Comparison of ENCODE assay signal across 25 cellular contexts in the genomic region with DNA sequence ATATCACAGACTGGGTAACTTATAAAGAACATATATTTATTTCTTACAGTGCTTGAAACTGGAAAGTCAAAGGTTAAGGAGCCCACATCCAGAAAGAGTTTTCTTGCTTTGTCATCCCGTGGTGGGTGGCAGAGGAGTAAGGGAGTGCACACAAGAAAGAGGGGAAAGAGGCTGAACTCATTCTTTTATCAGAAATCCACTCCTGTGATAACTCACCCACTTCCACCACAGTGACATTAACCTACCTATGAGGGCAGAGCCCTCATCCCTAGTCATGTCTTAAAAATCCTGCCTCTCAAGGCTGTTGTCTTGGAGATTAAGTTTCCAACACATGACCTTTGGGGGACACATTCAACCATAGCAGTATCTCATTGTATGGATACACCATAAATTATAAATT. TPM values are rescaled to one million over a fixed set of nuclear protein-coding genes. Genes with fewer than 3 reads are reported as not detected.
DNase-seq lines count a peak whose midpoint lies in the region; ATAC-seq and TF ChIP-seq lines count a peak whose summit lies in the region.
"Had no signal": no experiment of that assay in that cellular context is flagged by ENCODE, and none has a peak within 500 bp of the region (broad histone marks: within the 10 kb centered on the region; RNA-seq: fewer than 3 reads in every experiment).

No MANE protein-coding gene starts in this region.

- no peak overlapping the region for H2BK12ac ChIP-seq in trophoblast cell (ENCODE audit: low read length)

- no peak for ATAC-seq in PC-3
- no peak for ATAC-seq in HG03565 (IDR thresholded peaks at IDR 0.05; ENCODE audit: unreplicated experiment)
- ATAC-seq: GM23338; natural killer cell; stimulated activated naive B cell treated with anti-CD40 and anti-IgM and Interleukin-4, amounts not matched to agents 10 μg/mL and 1 μg/mL and 100 μg/mL, for 72 hours; T-helper 17 cell had no signal

- H3K9me3 ChIP-seq in PC-3 (ENCODE audit: low read length) (no peaks in the 10 kb centered on the region), trophoblast cell (ENCODE audit: insufficient read depth, low read depth, low read length) (no peaks in the 10 kb centered on the region)
- H3K9me3 ChIP-seq: SJCRH30, testis had no signal

- no TSS peak for BruUV-seq in PC-3 (replicated peaks; lab: Mats Ljungman, UMichigan)

- H3K79me2 ChIP-seq in PC-3 (ENCODE audit: low read length): no peaks in the 10 kb centered on the region
- H3K79me2 ChIP-seq in trophoblast cell (ENCODE audit: control insufficient read depth, insufficient read depth, low read length, poor library complexity): no peaks in the 10 kb centered on the region

- H3K18ac ChIP-seq in trophoblast cell (ENCODE audit: low read length): no peak overlapping the region

- no peaks in the 10 kb centered on the region for H3K9me2 ChIP-seq in PC-3 (replicated peaks; ENCODE audit: low read length)

- no peak overlapping the region for H2AK5ac ChIP-seq in trophoblast cell (ENCODE audit: low read length)

- CTCF ChIA-PET in PC-3 (lab: Charles Lee): no interaction called here

- H3K36me3 ChIP-seq in PC-3 (ENCODE audit: low read depth, low read length) (no peaks in the 10 kb centered on the region), trophoblast cell (ENCODE audit: control insufficient read depth in 1 of 2, insufficient read depth in 2 of 2, low read length in 2 of 2) (no peaks in the 10 kb centered on the region)
- H3K36me3 ChIP-seq: SJCRH30, WERI-Rb-1 had no signal

- DNase-seq in ELR (ENCODE audit: low read depth): peak; percentile 52
- DNase-seq in PC-3: peak; percentile 44
- no peak for DNase-seq in epithelial cell of prostate (ENCODE audit: low read depth, low spot score)
- peak; percentile 1 to 8 for DNase-seq in trophoblast cell
- DNase-seq in Kasumi-1 (lab: John Stamatoyannopoulos, UW): no peak
- no peak for DNase-seq in NCI-H2227 (lab: John Stamatoyannopoulos, UW; ENCODE audit: unreplicated experiment)
- DNase-seq in OCI-M2 (lab: John Stamatoyannopoulos, UW; ENCODE audit: unreplicated experiment): no peak
- DNase-seq: activated CD8-positive, alpha-beta memory T cell treated with anti-CD3 and anti-CD28 coated beads, Interleukin-2, amount 50 U/mL, for 48 hours; activated effector memory CD4-positive, alpha-beta T cell treated with Interleukin-2 at 50 U/mL for 16 hours; CD4-positive, CD25-positive, alpha-beta regulatory T cell; DMS153; natural killer cell; NCI-H1105 treated with DMSO at 0.1 percent for 48 hours; NCI-H2171 treated with DMSO at 0.1 percent for 48 hours; NCI-H82; SJCRH30; stimulated activated CD4-positive, alpha-beta T cell treated with anti-CD3 and anti-CD28 coated beads, Interleukin-2, amount 100 ng/mL, for 24 hours; stimulated activated naive B cell treated with anti-CD40 and anti-IgM and Interleukin-4, amounts not matched to agents 10 μg/mL and 1 μg/mL and 100 μg/mL, for 72 hours; T-helper 17 cell; testis; WERI-Rb-1 had no signal

- H2AFZ ChIP-seq in PC-3 (ENCODE audit: low read length) (0 out of 2 replicates have a peak overlapping the region, but pooled peaks have one; percentile 7), trophoblast cell (ENCODE audit: insufficient read depth, low read length, poor library complexity) (no peak overlapping the region)

- H3K4me1 ChIP-seq in PC-3 (ENCODE audit: insufficient read depth, low read length) (peaks cover 38% of the 10 kb centered on the region), trophoblast cell (ENCODE audit: control insufficient read depth in 1 of 2, insufficient read depth in 2 of 2, low read length in 2 of 2) (peaks cover 0 to 4% of the 10 kb centered on the region in 2 experiments)
- H3K4me1 ChIP-seq: SJCRH30, testis had no signal

- H2BK5ac ChIP-seq in trophoblast cell (ENCODE audit: low read depth, low read length, poor library complexity): peak overlapping the region; percentile 14

- no peak overlapping the region for H3K14ac ChIP-seq in trophoblast cell (ENCODE audit: low read length)

- H3K9ac ChIP-seq in PC-3 (ENCODE audit: low read length) (peak overlapping the region; percentile 69), trophoblast cell (ENCODE audit: low read length) (no peak overlapping the region)

- H3K4me2 ChIP-seq in PC-3 (ENCODE audit: low read length): peak overlapping the region; percentile 49
- no peak overlapping the region for H3K4me2 ChIP-seq in trophoblast cell (ENCODE audit: low read length)
- H3K4me2 ChIP-seq: GM23338 had no signal

- H3K27ac ChIP-seq in PC-3 (ENCODE audit: low read length) (peak overlapping the region; percentile 86), epithelial cell of prostate (peak overlapping the region; percentile 86), trophoblast cell (ENCODE audit: low read depth, low read length) (peak overlapping the region; percentile 12)
- H3K27ac ChIP-seq: coronary artery, SJCRH30, testis, WERI-Rb-1 had no signal

- H3K79me1 ChIP-seq in trophoblast cell (ENCODE audit: low read length): no peaks in the 10 kb centered on the region

- H2BK120ac ChIP-seq in trophoblast cell (ENCODE audit: insufficient read depth, low read length, poor library complexity): peak overlapping the region; percentile 15

- H4K20me1 ChIP-seq in PC-3 (ENCODE audit: low read length): no peaks in the 10 kb centered on the region

- H4K12ac ChIP-seq in trophoblast cell (ENCODE audit: low read depth, low read length): no peak overlapping the region

- H3F3A ChIP-seq in PC-3 (ENCODE audit: low read length, unreplicated experiment): no peaks in the 10 kb centered on the region

- H4K91ac ChIP-seq in trophoblast cell (ENCODE audit: low read depth, low read length): no peak overlapping the region

- no CpG with 5 or more reads among the region's 1 CpG for WGBS in trophoblast cell (ENCODE audit: extremely low coverage, insufficient coverage, insufficient read length)

- H3K4ac ChIP-seq in trophoblast cell (ENCODE audit: low read depth, low read length): no peak overlapping the region

- H3K27me3 ChIP-seq in PC-3 (ENCODE audit: low read length) (no peaks in the 10 kb centered on the region), trophoblast cell (ENCODE audit: insufficient read depth, low read length) (no peaks in the 10 kb centered on the region)
- H3K27me3 ChIP-seq: SJCRH30, testis had no signal

- intact Hi-C loops in PC-3 (cut with micrococcal nuclease): no loop called here

- H3K23ac ChIP-seq in trophoblast cell (ENCODE audit: low read length): no peak overlapping the region

- no peak overlapping the region for H4K8ac ChIP-seq in trophoblast cell (ENCODE audit: low read depth, low read length)

- TF ChIP-seq CTCF in PC-3 (conservative IDR thresholded peaks at IDR 0.05; ENCODE audit: low read depth, low read length): no peak

- POLR2A ChIA-PET in PC-3 (lab: Charles Lee; ENCODE audit: unreplicated experiment): no interaction called here

- H3K4me3 ChIP-seq in PC-3 (ENCODE audit: low read length) (no peak overlapping the region), trophoblast cell (ENCODE audit: low read depth, low read length) (no peak overlapping the region)
- H3K4me3 ChIP-seq: coronary artery, GM23338, SJCRH30, testis had no signal

RNA-seq across cellular contexts. Expression of a gene that starts 32.5 kb away (rescaled TPM):
- total RNA-seq in PC-3 (2014; rRNA removed): 6.0 and 16.6 TPM in 2 replicates
- 18.8 and 18.9 TPM in 2 replicates for polyA plus RNA-seq in trophoblast cell (2013)
- total RNA-seq: CD4-positive, CD25-positive, alpha-beta regulatory T cell; natural killer cell; OCI-LY7; T-helper 17 cell had no signal
- polyA plus RNA-seq: CD4-positive, CD25-positive, alpha-beta regulatory T cell had no signal

Comparison
In these comparisons a context has a peak if more than half of its experiments do, and no peak if none do; other contexts are left out.
1. DNase-seq: peak in ELR (single experiment), PC-3 (single experiment) and trophoblast cell (2 of 2); none in epithelial cell of prostate (single experiment), Kasumi-1 (0 of 2), NCI-H2227 (single experiment) and OCI-M2 (single experiment).
2. H3K27ac ChIP-seq: peak in every context shown above with its lines; median percentile 86 in PC-3; 86 in epithelial cell of prostate; 12 in trophoblast cell.